ENCODE assay signal across 32 cellular contexts in the genomic region with DNA sequence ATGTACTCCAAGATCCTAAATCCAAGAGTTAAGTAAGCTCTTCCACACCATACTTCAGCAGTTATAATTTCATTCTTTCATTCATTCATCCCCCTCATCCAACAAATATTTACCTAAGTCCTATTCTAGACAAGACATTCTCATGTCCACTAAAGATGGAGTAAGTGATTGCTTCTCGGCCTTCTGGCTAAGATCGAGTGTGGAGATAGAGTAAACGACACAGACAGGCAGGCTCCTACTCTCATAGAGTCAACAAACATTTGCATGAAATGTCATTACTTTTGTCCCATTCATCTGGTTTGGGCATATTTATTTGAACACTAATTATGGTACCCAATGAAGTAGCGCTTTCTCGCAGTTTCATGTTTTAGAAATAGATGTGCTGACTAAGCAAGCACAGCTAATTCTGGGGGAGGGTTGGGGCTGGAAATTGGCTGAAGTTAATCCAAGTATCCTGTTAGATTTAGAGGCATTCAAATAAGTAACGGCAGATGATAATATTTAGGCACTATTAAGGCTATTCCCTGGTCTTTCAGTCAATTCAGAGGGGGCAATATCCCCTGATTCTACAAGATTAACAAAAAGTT.
"Had no signal": no experiment of that assay in that cellular context is flagged by ENCODE, and none has a peak within 500 bp of the region (broad histone marks: within the 10 kb centered on the region; RNA-seq: fewer than 3 reads in every experiment).

No MANE protein-coding gene starts in this region.

- H3K27ac ChIP-seq: adrenal gland, body of pancreas, epithelial cell of prostate, hepatocyte, pancreas, prostate gland, right atrium auricular region, suprapubic skin, tibial artery, upper lobe of right lung, VCaP had no signal

- DNase-seq: activated CD4-positive, alpha-beta T cell treated with anti-CD3 and anti-CD28 coated beads for 48 hours; activated CD4-positive, alpha-beta T cell treated with anti-CD3 and anti-CD28 coated beads, Interleukin-2, amount 50 U/mL, for 48 hours; activated CD8-positive, alpha-beta memory T cell treated with anti-CD3 and anti-CD28 coated beads for 24 hours; activated effector memory CD4-positive, alpha-beta T cell treated with anti-CD3 and anti-CD28 coated beads, Interleukin-2, amount 50 U/mL, for 16 hours; activated naive CD4-positive, alpha-beta T cell treated with anti-CD3 and anti-CD28 coated beads for 36 hours; activated naive CD8-positive, alpha-beta T cell treated with anti-CD3 and anti-CD28 coated beads for 36 hours; activated T-cell treated with anti-CD3 and anti-CD28 coated beads, Interleukin-2, amount 50 U/mL, for 1 hour; adrenal gland; aorta; body of pancreas; effector CD8-positive, alpha-beta T cell; left colon; naive thymus-derived CD8-positive, alpha-beta T cell; nucleus accumbens; pancreas; stimulated activated CD4-positive, alpha-beta T cell treated with anti-CD3 and anti-CD28 coated beads, Interleukin-15, amount 100 ng/mL, for 24 hours; stimulated activated CD4-positive, alpha-beta T cell treated with anti-CD3 and anti-CD28 coated beads, Interleukin-2, amount 100 ng/mL, for 24 hours; stimulated activated naive CD4-positive, alpha-beta T cell; tibial artery; upper lobe of right lung had no signal

- H3K36me3 ChIP-seq: adrenal gland, pancreas, prostate gland, right atrium auricular region, tibial artery, upper lobe of right lung had no signal

- H3K4me2 ChIP-seq: hepatocyte had no signal

- H3K4me3 ChIP-seq: adrenal gland, body of pancreas, hepatocyte, pancreas, prostate gland, right atrium auricular region, suprapubic skin, tibial artery, upper lobe of right lung had no signal

- H3K27me3 ChIP-seq: adrenal gland, body of pancreas, hepatocyte, pancreas, right atrium auricular region, suprapubic skin, tibial artery, upper lobe of right lung had no signal

- H3K4me1 ChIP-seq: adrenal gland, body of pancreas, pancreas, prostate gland, right atrium auricular region, tibial artery, upper lobe of right lung had no signal

- H3K9me3 ChIP-seq: adrenal gland, body of pancreas, pancreas, prostate gland, suprapubic skin, tibial artery, upper lobe of right lung had no signal

- FAIRE-seq: colon, endometrium, frontal cortex, keratinocyte, pancreas, TTC549 had no signal

- ATAC-seq: activated CD4-positive, CD25-positive, alpha-beta regulatory T cell treated with anti-CD3 and anti-CD28 coated beads, Interleukin-2, amount 50 U/mL, for 24 hours; body of pancreas; left colon; naive thymus-derived CD8-positive, alpha-beta T cell; pancreas; upper lobe of right lung had no signal

- H3K79me2 ChIP-seq: hepatocyte had no signal

- H2AFZ ChIP-seq: hepatocyte had no signal
